7 cellular contexts compared by ENCODE assay signal in genomic region chr4:146481246-146481645, GRCh38.
"Had no signal": no experiment of that assay in that cellular context is flagged by ENCODE, and none has a peak within 500 bp of the region (broad histone marks: within the 10 kb centered on the region; RNA-seq: fewer than 3 reads in every experiment).

No MANE protein-coding gene starts in this region.

- H3K27me3 Mint-ChIP-seq: IgD-negative memory B cell had no signal

- H3K27ac ChIP-seq: HL-60 had no signal

- H3K4me3 ChIP-seq: K562 had no signal

- H3K4me3 Mint-ChIP-seq: IgD-negative memory B cell had no signal

- ATAC-seq: HepG2, K562 had no signal

- DNase-seq: IMR-90, KBM-7, KG1 had no signal
